1 cellular context compared by ENCODE assay signal in genomic region chr19:58317481-58318072, GRCh38.
A peak's percentile ranks its signal among the peaks of the same experiment; 100 is the strongest.
TF ChIP-seq lines count a peak whose summit lies in the region.

No MANE protein-coding gene starts in this region.

TF ChIP-seq in H1, 55 proteins besides CTCF, POLR2A, EP300 and RAD21:
- TF ChIP-seq CHD1 (IDR thresholded peaks at IDR 0.05; ENCODE audit: low read depth, low read length) (no peak), CREB1 (IDR thresholded peaks at IDR 0.05) (no peak), SAP30 (IDR thresholded peaks at IDR 0.05; ENCODE audit: insufficient read depth, insufficient replicate concordance, low read length) (peak; percentile 61), SIN3A (conservative IDR thresholded peaks at IDR 0.05 in 1 of 2, IDR thresholded peaks at IDR 0.05 in 1 of 2; ENCODE audit: low read depth in 1 of 2, low read length in 2 of 2) (peak; percentile 69 to 73; a peak in 2 of 4 replicates), ASH2L (IDR thresholded peaks at IDR 0.05; ENCODE audit: low read length) (no peak)
